ENCODE assay signal across 37 cellular contexts in genomic region chr22:45151503-45151902, GRCh38.
"Had no signal": no experiment of that assay in that cellular context is flagged by ENCODE, and none has a peak within 500 bp of the region (broad histone marks: within the 10 kb centered on the region; RNA-seq: fewer than 3 reads in every experiment).

No MANE protein-coding gene starts in this region.

- FAIRE-seq: endometrium, endothelial cell of umbilical vein had no signal

- H3K4me1 Mint-ChIP-seq: activated B cell treated with CpG ODN at 0.5 μM for 24 hours had no signal

- H3K4me3 Mint-ChIP-seq: activated B cell treated with CpG ODN at 0.5 μM for 24 hours; activated CD8-positive, alpha-beta T cell treated with anti-CD3 and anti-CD28 coated beads for 36 hours; activated naive CD4-positive, alpha-beta T cell treated with anti-CD3 and anti-CD28 coated beads for 36 hours; activated naive CD4-positive, alpha-beta T cell treated with anti-CD3 and anti-CD28 coated beads, Interleukin-2, amount 50 U/mL, for 24 hours; activated naive CD8-positive, alpha-beta T cell treated with anti-CD3 and anti-CD28 coated beads for 36 hours; activated naive CD8-positive, alpha-beta T cell treated with anti-CD3 and anti-CD28 coated beads, Interleukin-2, amount 50 U/mL, for 24 hours; activated T-cell treated with anti-CD3 and anti-CD28 coated beads, Interleukin-2, amount 50 U/mL, for 24 hours; activated T-cell treated with anti-CD3 and anti-CD28 coated beads, Interleukin-2, amount 50 U/mL, for 72 hours; T-helper 17 cell; T-helper 2 cell treated with Interferon-gamma antibody and Interleukin-4, amounts not matched to agents 5 μg/mL and 100 μg/mL, for 36 hours had no signal

- H3K4me3 ChIP-seq: adrenal gland, body of pancreas, cardiac muscle cell, colonic mucosa, esophagus squamous epithelium, gastroesophageal sphincter, heart right ventricle had no signal

- ATAC-seq: activated CD4-positive, CD25-positive, alpha-beta regulatory T cell treated with anti-CD3 and anti-CD28 coated beads, Interleukin-2, amount 50 U/mL, for 24 hours; activated CD8-positive, alpha-beta T cell treated with anti-CD3 and anti-CD28 coated beads for 36 hours; activated naive CD8-positive, alpha-beta T cell treated with anti-CD3 and anti-CD28 coated beads, Interleukin-2, amount 50 U/mL, for 24 hours; activated T-cell treated with anti-CD3 and anti-CD28 coated beads, Interleukin-2, amount 50 U/mL, for 72 hours; body of pancreas; gastroesophageal sphincter; heart right ventricle; T-helper 17 cell had no signal

- DNase-seq: activated B cell treated with CpG ODN at 0.5 μM for 24 hours; activated CD4-positive, alpha-beta T cell treated with anti-CD3 and anti-CD28 coated beads for 48 hours; activated CD4-positive, alpha-beta T cell treated with anti-CD3 and anti-CD28 coated beads, Interleukin-2, amount 50 U/mL, for 1 hour; activated CD4-positive, alpha-beta T cell treated with anti-CD3 and anti-CD28 coated beads, Interleukin-2, amount 50 U/mL, for 48 hours; activated CD8-positive, alpha-beta memory T cell treated with anti-CD3 and anti-CD28 coated beads for 24 hours; activated CD8-positive, alpha-beta memory T cell treated with anti-CD3 and anti-CD28 coated beads, Interleukin-2, amount 50 U/mL, for 48 hours; activated CD8-positive, alpha-beta T cell treated with anti-CD3 and anti-CD28 coated beads for 36 hours; activated effector memory CD4-positive, alpha-beta T cell treated with anti-CD3 and anti-CD28 coated beads, Interleukin-2, amount 50 U/mL, for 16 hours; activated naive CD4-positive, alpha-beta T cell treated with anti-CD3 and anti-CD28 coated beads for 36 hours; activated naive CD8-positive, alpha-beta T cell treated with anti-CD3 and anti-CD28 coated beads for 36 hours; activated naive CD8-positive, alpha-beta T cell treated with anti-CD3 and anti-CD28 coated beads, Interleukin-2, amount 50 U/mL, for 24 hours; activated T-cell treated with anti-CD3 and anti-CD28 coated beads for 4 hours; activated T-cell treated with anti-CD3 and anti-CD28 coated beads, Interleukin-2, amount 50 U/mL, for 24 hours; activated T-cell treated with anti-CD3 and anti-CD28 coated beads, Interleukin-2, amount 50 U/mL, for 72 hours; adrenal gland; amygdala; aorta; body of pancreas; central memory CD4-positive, alpha-beta T cell; cerebellar nuclear complex; colonic mucosa; effector CD8-positive, alpha-beta T cell; esophagus squamous epithelium; foreskin melanocyte; heart right ventricle; T-helper 1 cell; T-helper 17 cell; T1000; WERI-Rb-1 had no signal

- H3K4me1 ChIP-seq: body of pancreas, colonic mucosa, esophagus squamous epithelium, gastroesophageal sphincter, heart right ventricle had no signal

- H3K9me3 ChIP-seq: adrenal gland, body of pancreas, colonic mucosa, esophagus squamous epithelium, gastroesophageal sphincter, heart right ventricle had no signal

- H3K27me3 ChIP-seq: adrenal gland, body of pancreas, cardiac muscle cell, colonic mucosa, esophagus squamous epithelium, gastroesophageal sphincter, heart right ventricle had no signal

- H3K27ac ChIP-seq: adrenal gland, body of pancreas, cardiac muscle cell, colonic mucosa, epithelial cell of prostate, esophagus squamous epithelium, gastroesophageal sphincter, heart right ventricle, WERI-Rb-1 had no signal

- H3K27ac Mint-ChIP-seq: activated B cell treated with CpG ODN at 0.5 μM for 24 hours; activated CD8-positive, alpha-beta T cell treated with anti-CD3 and anti-CD28 coated beads for 36 hours; activated naive CD4-positive, alpha-beta T cell treated with anti-CD3 and anti-CD28 coated beads for 36 hours; activated naive CD4-positive, alpha-beta T cell treated with anti-CD3 and anti-CD28 coated beads, Interleukin-2, amount 50 U/mL, for 24 hours; activated naive CD8-positive, alpha-beta T cell treated with anti-CD3 and anti-CD28 coated beads for 36 hours; activated naive CD8-positive, alpha-beta T cell treated with anti-CD3 and anti-CD28 coated beads, Interleukin-2, amount 50 U/mL, for 24 hours; activated T-cell treated with anti-CD3 and anti-CD28 coated beads, Interleukin-2, amount 50 U/mL, for 24 hours; activated T-cell treated with anti-CD3 and anti-CD28 coated beads, Interleukin-2, amount 50 U/mL, for 72 hours; T-helper 17 cell; T-helper 2 cell treated with Interferon-gamma antibody and Interleukin-4, amounts not matched to agents 5 μg/mL and 100 μg/mL, for 36 hours had no signal

- H3K27me3 Mint-ChIP-seq: activated B cell treated with CpG ODN at 0.5 μM for 24 hours; activated CD8-positive, alpha-beta T cell treated with anti-CD3 and anti-CD28 coated beads for 36 hours; activated naive CD4-positive, alpha-beta T cell treated with anti-CD3 and anti-CD28 coated beads, Interleukin-2, amount 50 U/mL, for 24 hours; activated naive CD8-positive, alpha-beta T cell treated with anti-CD3 and anti-CD28 coated beads for 36 hours; activated naive CD8-positive, alpha-beta T cell treated with anti-CD3 and anti-CD28 coated beads, Interleukin-2, amount 50 U/mL, for 24 hours; activated T-cell treated with anti-CD3 and anti-CD28 coated beads, Interleukin-2, amount 50 U/mL, for 24 hours; T-helper 17 cell had no signal

- H3K9me3 Mint-ChIP-seq: activated B cell treated with CpG ODN at 0.5 μM for 24 hours; activated CD8-positive, alpha-beta T cell treated with anti-CD3 and anti-CD28 coated beads for 36 hours; activated naive CD4-positive, alpha-beta T cell treated with anti-CD3 and anti-CD28 coated beads for 36 hours; activated naive CD4-positive, alpha-beta T cell treated with anti-CD3 and anti-CD28 coated beads, Interleukin-2, amount 50 U/mL, for 24 hours; activated naive CD8-positive, alpha-beta T cell treated with anti-CD3 and anti-CD28 coated beads for 36 hours; activated naive CD8-positive, alpha-beta T cell treated with anti-CD3 and anti-CD28 coated beads, Interleukin-2, amount 50 U/mL, for 24 hours; activated T-cell treated with anti-CD3 and anti-CD28 coated beads, Interleukin-2, amount 50 U/mL, for 24 hours; activated T-cell treated with anti-CD3 and anti-CD28 coated beads, Interleukin-2, amount 50 U/mL, for 72 hours; T-helper 2 cell treated with Interferon-gamma antibody and Interleukin-4, amounts not matched to agents 5 μg/mL and 100 μg/mL, for 36 hours had no signal

- H3K36me3 ChIP-seq: adrenal gland, cardiac muscle cell, colonic mucosa had no signal
